24 cellular contexts compared by ENCODE assay signal in the genomic region with DNA sequence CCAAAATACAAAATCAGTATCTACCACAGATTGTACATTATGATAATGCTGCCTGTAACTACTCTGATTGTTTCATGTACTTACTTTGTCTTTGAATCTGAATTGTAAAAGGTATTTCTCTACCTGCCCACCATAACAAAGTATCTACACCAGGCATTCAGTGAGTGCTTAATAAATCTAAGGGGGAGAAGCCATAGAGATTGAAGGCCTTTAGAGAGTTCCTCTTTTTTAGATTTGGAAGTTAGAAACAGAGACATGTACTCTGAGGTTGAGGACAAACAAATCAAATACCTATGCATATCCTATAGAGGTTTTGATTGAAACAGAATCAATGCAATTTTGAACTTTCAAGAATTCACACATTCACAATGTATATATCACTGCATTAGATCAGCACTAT.
"Had no signal": no experiment of that assay in that cellular context is flagged by ENCODE, and none has a peak within 500 bp of the region (broad histone marks: within the 10 kb centered on the region; RNA-seq: fewer than 3 reads in every experiment).

No MANE protein-coding gene starts in this region.

- H3K36me3 ChIP-seq: esophagus muscularis mucosa, gastrocnemius medialis, heart right ventricle, spleen, tibial nerve, upper lobe of right lung, vagina had no signal

- ATAC-seq: effector memory CD8-positive, alpha-beta T cell; gastrocnemius medialis; heart right ventricle; psoas muscle; sciatic nerve; stimulated activated naive B cell treated with anti-CD40 and anti-IgM and Interleukin-4, amounts not matched to agents 10 μg/mL and 1 μg/mL and 100 μg/mL, for 72 hours; stimulated activated naive CD8-positive, alpha-beta T cell treated with anti-CD3 and anti-CD28 coated beads, Interleukin-15, amount 100 ng/mL, for 72 hours; upper lobe of right lung had no signal

- H3K27ac ChIP-seq: epithelial cell of prostate, esophagus muscularis mucosa, gastrocnemius medialis, heart right ventricle, parathyroid adenoma, psoas muscle, spleen, testis, tibial nerve, upper lobe of right lung, vagina had no signal

- H3K4me3 ChIP-seq: esophagus muscularis mucosa, gastrocnemius medialis, heart right ventricle, psoas muscle, spleen, testis, tibial nerve, upper lobe of right lung, vagina had no signal

- H3K9me3 ChIP-seq: esophagus muscularis mucosa, gastrocnemius medialis, heart right ventricle, psoas muscle, spleen, testis, tibial nerve, upper lobe of right lung, vagina had no signal

- FAIRE-seq: islet of Langerhans had no signal

- H2AFZ ChIP-seq: parathyroid adenoma had no signal

- H3K27me3 ChIP-seq: esophagus muscularis mucosa, gastrocnemius medialis, testis, tibial nerve, upper lobe of right lung, vagina had no signal

- DNase-seq: effector memory CD8-positive, alpha-beta T cell; gastrocnemius medialis; heart right ventricle; hypothalamus; kidney glomerular epithelial cell; mesendoderm; naive B cell; psoas muscle; retina; stimulated activated CD4-positive, alpha-beta T cell treated with anti-CD3 and anti-CD28 coated beads, Interleukin-15, amount 100 ng/mL, for 24 hours; stimulated activated CD4-positive, alpha-beta T cell treated with anti-CD3 and anti-CD28 coated beads, Interleukin-1b, Interleukin-23, amount 100 ng/mL, for 48 hours; stimulated activated CD4-positive, alpha-beta T cell treated with anti-CD3 and anti-CD28 coated beads, Interleukin-4, amount 100 ng/mL, for 24 hours; stimulated activated naive B cell treated with anti-CD40 and anti-IgM and Interleukin-4, amounts not matched to agents 10 μg/mL and 1 μg/mL and 100 μg/mL, for 72 hours; stimulated activated naive CD8-positive, alpha-beta T cell treated with anti-CD3 and anti-CD28 coated beads, Interleukin-15, amount 100 ng/mL, for 72 hours; testis; upper lobe of right lung had no signal

- H3K9ac ChIP-seq: parathyroid adenoma had no signal

- H3K4me1 ChIP-seq: esophagus muscularis mucosa, gastrocnemius medialis, heart right ventricle, parathyroid adenoma, psoas muscle, spleen, testis, upper lobe of right lung, vagina had no signal

- H3K79me2 ChIP-seq: parathyroid adenoma had no signal
